Comparison of ENCODE assay signal across 10 cellular contexts in genomic region chr1:31787261-31787660, GRCh38. TPM values are rescaled to one million over a fixed set of nuclear protein-coding genes. Genes with fewer than 3 reads are reported as not detected.
A peak's percentile ranks its signal among the peaks of the same experiment; 100 is the strongest.
DNase-seq lines count a peak whose midpoint lies in the region; ATAC-seq and TF ChIP-seq lines count a peak whose summit lies in the region.
"Had no signal": no experiment of that assay in that cellular context is flagged by ENCODE, and none has a peak within 500 bp of the region (broad histone marks: within the 10 kb centered on the region; RNA-seq: fewer than 3 reads in every experiment).

No MANE protein-coding gene starts in this region.

- H3K36me3 Mint-ChIP-seq in activated CD4-positive, alpha-beta T cell treated with anti-CD3 and anti-CD28 coated beads for 36 hours (ENCODE audit: low read depth): no peaks in the 10 kb centered on the region
- H3K36me3 Mint-ChIP-seq in IgD-negative memory B cell: peaks cover 2% of the 10 kb centered on the region
- no peaks in the 10 kb centered on the region for H3K36me3 Mint-ChIP-seq in chondrocyte (ENCODE audit: low read depth)

- H3K36me3 ChIP-seq in neutrophil: no peaks in the 10 kb centered on the region

- no peak for DNase-seq in activated CD4-positive, alpha-beta T cell treated with anti-CD3 and anti-CD28 coated beads for 36 hours
- no peak for DNase-seq in activated CD4-positive, alpha-beta T cell treated with anti-CD3 and anti-CD28 coated beads, Interleukin-2, amount 50 U/mL, for 1 hour
- DNase-seq in chondrocyte (ENCODE audit: low spot score): peak; percentile 42
- DNase-seq in Ammon's horn (ENCODE audit: low spot score): no peak
- DNase-seq in ACHN: no peak
- no peak for DNase-seq in cerebellar cortex (ENCODE audit: low spot score)
- DNase-seq: activated CD4-positive, CD25-positive, alpha-beta regulatory T cell treated with anti-CD3 and anti-CD28 coated beads, Interleukin-2, amount 50 U/mL, for 72 hours; GF-D8 had no signal

- H3K4me3 ChIP-seq in neutrophil (ENCODE audit: low read depth in 1 of 2, low read length in 1 of 2): no peak overlapping the region

- no peak overlapping the region for H3K27ac Mint-ChIP-seq in activated CD4-positive, alpha-beta T cell treated with anti-CD3 and anti-CD28 coated beads for 36 hours
- H3K27ac Mint-ChIP-seq in IgD-negative memory B cell (peak overlapping the region; percentile 16 to 98 (median 98)), chondrocyte (ENCODE audit: unreplicated experiment) (no peak overlapping the region)

- peaks cover 10% of the 10 kb centered on the region for H3K4me1 Mint-ChIP-seq in activated CD4-positive, alpha-beta T cell treated with anti-CD3 and anti-CD28 coated beads for 36 hours
- H3K4me1 Mint-ChIP-seq in IgD-negative memory B cell (peaks cover 19 to 37% (median 25%) of the 10 kb centered on the region in 3 donors), chondrocyte (ENCODE audit: low read depth) (peaks cover 17% of the 10 kb centered on the region)

- peaks cover 8% of the 10 kb centered on the region for H3K27me3 ChIP-seq in neutrophil

- intact Hi-C loops in activated CD4-positive, alpha-beta T cell treated with anti-CD3 and anti-CD28 coated beads for 36 hours (cut with DNase I, micrococcal nuclease): no loop called here

- H3K27me3 Mint-ChIP-seq in activated CD4-positive, alpha-beta T cell treated with anti-CD3 and anti-CD28 coated beads for 36 hours: no peaks in the 10 kb centered on the region
- H3K27me3 Mint-ChIP-seq in IgD-negative memory B cell: no peaks in the 10 kb centered on the region
- H3K27me3 Mint-ChIP-seq in chondrocyte (ENCODE audit: low read depth): no peaks in the 10 kb centered on the region

- peak overlapping the region; percentile 75 for H3K4me3 Mint-ChIP-seq in activated CD4-positive, alpha-beta T cell treated with anti-CD3 and anti-CD28 coated beads for 36 hours
- H3K4me3 Mint-ChIP-seq in IgD-negative memory B cell (peak overlapping the region in 3 of 4 donors; percentile 52 to 98 (median 95)), chondrocyte (ENCODE audit: unreplicated experiment) (peak overlapping the region; percentile 80)

- no peaks in the 10 kb centered on the region for H3K9me3 ChIP-seq in neutrophil

- ATAC-seq in activated CD4-positive, alpha-beta T cell treated with anti-CD3 and anti-CD28 coated beads for 36 hours: no peak

- H3K27ac ChIP-seq in neutrophil: peak overlapping the region; percentile 92

- POLR2A ChIA-PET in activated CD4-positive, alpha-beta T cell treated with anti-CD3 and anti-CD28 coated beads for 36 hours (lab: Charles Lee): interaction anchor here (0.6 kb wide), 1 partner anchor 102 kb away, joined by 3 read pairs; no protein-coding TSS in a partner anchor

- TF ChIP-seq CTCF in chondrocyte (IDR thresholded peaks at IDR 0.05) (no peak), neutrophil (IDR thresholded peaks at IDR 0.05) (no peak)

- no peaks in the 10 kb centered on the region for H3K9me3 Mint-ChIP-seq in activated CD4-positive, alpha-beta T cell treated with anti-CD3 and anti-CD28 coated beads for 36 hours (ENCODE audit: low read depth)
- H3K9me3 Mint-ChIP-seq in IgD-negative memory B cell (no peaks in the 10 kb centered on the region), chondrocyte (ENCODE audit: low read depth) (no peaks in the 10 kb centered on the region)

- in situ Hi-C loops in ACHN (cut with HindIII; ENCODE audit: low pct_ligation_motif_present, low pct_unique_long_range_greater_than_20kb, low sequenced_read_pairs): no loop called here

- peaks cover 9 to 20% of the 10 kb centered on the region in 2 experiments for H3K4me1 ChIP-seq in neutrophil (ENCODE audit: control insufficient read depth in 1 of 2, insufficient read depth in 1 of 2, low read depth in 1 of 2, low read length in 1 of 2)

- CTCF ChIA-PET in activated CD4-positive, alpha-beta T cell treated with anti-CD3 and anti-CD28 coated beads for 36 hours (lab: Charles Lee): interaction anchor here (0.6 to 3.1 kb wide), 4 partner anchors 10 to 124 kb away, joined by 3 to 27 read pairs (median 17); no protein-coding TSS in a partner anchor

RNA-seq across cellular contexts. Expression of gene ADGRB2, which starts 23.1 kb away (rescaled TPM):
- 1 to 10 TPM; 1.2 TPM for total RNA-seq in activated CD4-positive, alpha-beta T cell treated with anti-CD3 and anti-CD28 coated beads for 36 hours
- polyA plus RNA-seq in IgD-negative memory B cell: 0.97 TPM
- total RNA-seq in chondrocyte: 11.9 to 20.4 TPM (median 12.2 TPM) in 3 replicates

RNA-seq across cellular contexts. Expression of gene SPOCD1, which starts 28.6 kb away (rescaled TPM):
- total RNA-seq in activated CD4-positive, alpha-beta T cell treated with anti-CD3 and anti-CD28 coated beads for 36 hours: under 1 TPM; 0.79 to 0.91 TPM
- polyA plus RNA-seq in IgD-negative memory B cell: not detected
- 0.46 to 7.3 TPM (median 5.2 TPM) in 3 replicates for total RNA-seq in chondrocyte

Comparison
In these comparisons a context has a peak if more than half of its experiments do, and no peak if none do; other contexts are left out.
1. H3K27ac Mint-ChIP-seq: peak in IgD-negative memory B cell (3 of 3); none in activated CD4-positive, alpha-beta T cell treated with anti-CD3 and anti-CD28 coated beads for 36 hours (single experiment) and chondrocyte (single experiment).
2. Peak in every context shown above with its lines, with median percentiles within 50 percentile points of each other: H3K4me3 Mint-ChIP-seq.